25 cellular contexts compared by ENCODE assay signal in the genomic region with DNA sequence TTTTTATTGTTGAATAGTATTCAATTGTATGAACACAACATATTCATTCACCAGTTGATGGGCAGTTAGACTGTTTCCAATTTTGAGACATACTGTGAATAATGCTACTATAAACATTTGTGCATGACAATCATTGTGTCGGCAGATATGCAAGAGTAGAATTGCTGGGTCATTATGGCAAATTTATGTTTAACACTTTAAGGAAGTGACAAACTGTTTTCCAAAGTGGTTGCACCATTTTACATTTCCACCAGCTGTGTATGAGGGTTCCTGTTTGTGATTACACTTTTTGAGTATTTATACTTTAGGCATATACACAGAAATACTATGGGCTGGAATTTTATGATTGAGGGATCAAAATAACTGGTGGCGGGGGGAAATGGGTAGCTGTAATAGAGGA.
DNase-seq lines count a peak whose midpoint lies in the region; ATAC-seq and TF ChIP-seq lines count a peak whose summit lies in the region.
"Had no signal": no experiment of that assay in that cellular context is flagged by ENCODE, and none has a peak within 500 bp of the region (broad histone marks: within the 10 kb centered on the region; RNA-seq: fewer than 3 reads in every experiment).

No MANE protein-coding gene starts in this region.

- peaks cover 32% of the 10 kb centered on the region for H3K9me3 ChIP-seq in endodermal cell (ENCODE audit: control insufficient read depth, low read length)
- H3K9me3 ChIP-seq: neutrophil, sigmoid colon, upper lobe of left lung had no signal

- H3K4me3 ChIP-seq in NB4 (ENCODE audit: low read depth, low read length) (no peak overlapping the region), endodermal cell (ENCODE audit: low read length) (peak overlapping the region; percentile 8)
- H3K4me3 ChIP-seq: dorsolateral prefrontal cortex, sigmoid colon, upper lobe of left lung had no signal

- peaks cover 28% of the 10 kb centered on the region for H3K36me3 Mint-ChIP-seq in activated naive CD8-positive, alpha-beta T cell
- H3K36me3 Mint-ChIP-seq in activated naive CD8-positive, alpha-beta T cell treated with anti-CD3 and anti-CD28 coated beads, Interleukin-2, amount 50 U/mL, for 24 hours (ENCODE audit: low read depth), result peaks cover 31% of the 10 kb centered on the region
- peaks cover 35% of the 10 kb centered on the region for H3K36me3 Mint-ChIP-seq in endodermal cell (ENCODE audit: low read depth)
- H3K36me3 Mint-ChIP-seq in stimulated activated naive B cell treated with anti-CD40 and anti-IgM and Interleukin-4, amounts not matched to agents 10 μg/mL and 1 μg/mL and 100 μg/mL, for 72 hours, result peaks cover 35 to 46% of the 10 kb centered on the region in 2 donors

- TF ChIP-seq POLR2A in NB4 (IDR thresholded peaks at IDR 0.05; ENCODE audit: extremely low read depth, insufficient read length), result no peak

- ATAC-seq in activated naive CD8-positive, alpha-beta T cell treated with anti-CD3 and anti-CD28 coated beads, Interleukin-2, amount 50 U/mL, for 24 hours, result no peak
- no peak for ATAC-seq in stimulated activated naive B cell treated with anti-CD40 and anti-IgM and Interleukin-4, amounts not matched to agents 10 μg/mL and 1 μg/mL and 100 μg/mL, for 72 hours (replicated peaks)
- ATAC-seq in HG02678 (IDR thresholded peaks at IDR 0.05; ENCODE audit: unreplicated experiment), result no peak
- ATAC-seq: naive thymus-derived CD4-positive, alpha-beta T cell had no signal

- no peak for DNase-seq in activated naive CD8-positive, alpha-beta T cell treated with anti-CD3 and anti-CD28 coated beads, Interleukin-2, amount 50 U/mL, for 24 hours
- peak; percentile 12 for DNase-seq in NB4 (ENCODE audit: low read depth)
- DNase-seq in endodermal cell, result no peak
- DNase-seq in stimulated activated naive B cell treated with anti-CD40 and anti-IgM and Interleukin-4, amounts not matched to agents 10 μg/mL and 1 μg/mL and 100 μg/mL, for 72 hours, result no peak
- no peak for DNase-seq in NCI-H526 treated with DMSO at 0.1 percent for 48 hours (lab: John Stamatoyannopoulos, UW)
- no peak for DNase-seq in 8988T
- DNase-seq: activated B cell treated with CpG ODN at 0.5 μM for 24 hours; activated naive CD4-positive, alpha-beta T cell treated with anti-CD3 and anti-CD28 coated beads for 36 hours; AML-193; amygdala; CD4-positive, alpha-beta T cell; dorsolateral prefrontal cortex; Karpas-422; kidney; midbrain; naive thymus-derived CD4-positive, alpha-beta T cell; NCI-H1048; NCI-H446 treated with DMSO at 0.1 percent for 48 hours; sigmoid colon; stimulated activated naive CD4-positive, alpha-beta T cell; T-helper 1 cell; upper lobe of left lung had no signal

- no peak overlapping the region for H3K27ac ChIP-seq in endodermal cell (ENCODE audit: low read depth, low read length)
- H3K27ac ChIP-seq: neutrophil, sigmoid colon, upper lobe of left lung had no signal

- 84 to 100% methylated on average over 1 to 2 of the region's 2 CpGs for WGBS in endodermal cell (ENCODE audit: insufficient coverage in 1 of 2, insufficient read length in 1 of 2), 2 experiments

- H3K4me1 Mint-ChIP-seq in activated naive CD8-positive, alpha-beta T cell (ENCODE audit: low read depth), result peaks cover 19% of the 10 kb centered on the region
- peaks cover 31% of the 10 kb centered on the region for H3K4me1 Mint-ChIP-seq in activated naive CD8-positive, alpha-beta T cell treated with anti-CD3 and anti-CD28 coated beads, Interleukin-2, amount 50 U/mL, for 24 hours
- H3K4me1 Mint-ChIP-seq in endodermal cell, result peaks cover 12% of the 10 kb centered on the region
- H3K4me1 Mint-ChIP-seq in stimulated activated naive B cell treated with anti-CD40 and anti-IgM and Interleukin-4, amounts not matched to agents 10 μg/mL and 1 μg/mL and 100 μg/mL, for 72 hours, result peaks cover 16 to 31% of the 10 kb centered on the region in 2 donors

- TF ChIP-seq CTCF in NB4 (IDR thresholded peaks at IDR 0.05; ENCODE audit: low read depth, low read length) (no peak), endodermal cell (conservative IDR thresholded peaks at IDR 0.05) (no peak)

- no peak overlapping the region for H3K9ac ChIP-seq in endodermal cell (ENCODE audit: extremely low read depth, low read length, poor library complexity, severe bottlenecking)

- H3K4me3 Mint-ChIP-seq in activated naive CD8-positive, alpha-beta T cell, result no peak overlapping the region
- no peak overlapping the region for H3K4me3 Mint-ChIP-seq in activated naive CD8-positive, alpha-beta T cell treated with anti-CD3 and anti-CD28 coated beads, Interleukin-2, amount 50 U/mL, for 24 hours
- no peak overlapping the region for H3K4me3 Mint-ChIP-seq in endodermal cell
- H3K4me3 Mint-ChIP-seq in stimulated activated naive B cell treated with anti-CD40 and anti-IgM and Interleukin-4, amounts not matched to agents 10 μg/mL and 1 μg/mL and 100 μg/mL, for 72 hours, result no peak overlapping the region
- H3K4me3 Mint-ChIP-seq: activated B cell treated with CpG ODN at 0.5 μM for 24 hours; activated naive CD4-positive, alpha-beta T cell treated with anti-CD3 and anti-CD28 coated beads for 36 hours; CD4-positive, alpha-beta T cell; naive thymus-derived CD4-positive, alpha-beta T cell had no signal

- H3K27me3 Mint-ChIP-seq in activated naive CD8-positive, alpha-beta T cell, result no peaks in the 10 kb centered on the region
- H3K27me3 Mint-ChIP-seq in activated naive CD8-positive, alpha-beta T cell treated with anti-CD3 and anti-CD28 coated beads, Interleukin-2, amount 50 U/mL, for 24 hours, result no peaks in the 10 kb centered on the region
- H3K27me3 Mint-ChIP-seq in endodermal cell (ENCODE audit: insufficient read depth), result no peaks in the 10 kb centered on the region
- no peaks in the 10 kb centered on the region for H3K27me3 Mint-ChIP-seq in stimulated activated naive B cell treated with anti-CD40 and anti-IgM and Interleukin-4, amounts not matched to agents 10 μg/mL and 1 μg/mL and 100 μg/mL, for 72 hours
- H3K27me3 Mint-ChIP-seq: activated B cell treated with CpG ODN at 0.5 μM for 24 hours; CD4-positive, alpha-beta T cell; naive thymus-derived CD4-positive, alpha-beta T cell had no signal

- peaks cover 36% of the 10 kb centered on the region for H3K36me3 ChIP-seq in endodermal cell (ENCODE audit: control insufficient read depth, insufficient read depth, low read length)
- H3K36me3 ChIP-seq: neutrophil, sigmoid colon had no signal

- peak overlapping the region; percentile 10 for H3K27ac Mint-ChIP-seq in activated naive CD8-positive, alpha-beta T cell
- no peak overlapping the region for H3K27ac Mint-ChIP-seq in activated naive CD8-positive, alpha-beta T cell treated with anti-CD3 and anti-CD28 coated beads, Interleukin-2, amount 50 U/mL, for 24 hours
- no peak overlapping the region for H3K27ac Mint-ChIP-seq in endodermal cell
- peak overlapping the region; percentile 31 for H3K27ac Mint-ChIP-seq in stimulated activated naive B cell treated with anti-CD40 and anti-IgM and Interleukin-4, amounts not matched to agents 10 μg/mL and 1 μg/mL and 100 μg/mL, for 72 hours
- H3K27ac Mint-ChIP-seq: activated B cell treated with CpG ODN at 0.5 μM for 24 hours; activated naive CD4-positive, alpha-beta T cell treated with anti-CD3 and anti-CD28 coated beads for 36 hours; CD4-positive, alpha-beta T cell; naive thymus-derived CD4-positive, alpha-beta T cell had no signal

- peaks cover 9% of the 10 kb centered on the region for H3K9me3 Mint-ChIP-seq in activated naive CD8-positive, alpha-beta T cell (ENCODE audit: low read depth)
- peaks cover 7% of the 10 kb centered on the region for H3K9me3 Mint-ChIP-seq in activated naive CD8-positive, alpha-beta T cell treated with anti-CD3 and anti-CD28 coated beads, Interleukin-2, amount 50 U/mL, for 24 hours
- H3K9me3 Mint-ChIP-seq in endodermal cell, result peaks cover 28% of the 10 kb centered on the region
- peaks cover 11 to 21% of the 10 kb centered on the region in 2 donors for H3K9me3 Mint-ChIP-seq in stimulated activated naive B cell treated with anti-CD40 and anti-IgM and Interleukin-4, amounts not matched to agents 10 μg/mL and 1 μg/mL and 100 μg/mL, for 72 hours

- no peaks in the 10 kb centered on the region for H3K27me3 ChIP-seq in endodermal cell (ENCODE audit: control insufficient read depth, insufficient read depth, low read length, poor library complexity, severe bottlenecking)
- H3K27me3 ChIP-seq: dorsolateral prefrontal cortex, neutrophil, sigmoid colon, upper lobe of left lung had no signal

- peaks cover 6% of the 10 kb centered on the region for H3K4me1 ChIP-seq in endodermal cell (ENCODE audit: control insufficient read depth, insufficient read depth, low read length)

Comparison
In these comparisons a context has a peak if more than half of its experiments do, and no peak if none do; other contexts are left out.
1. H3K27ac Mint-ChIP-seq: peak in activated naive CD8-positive, alpha-beta T cell (single experiment) and stimulated activated naive B cell treated with anti-CD40 and anti-IgM and Interleukin-4, amounts not matched to agents 10 μg/mL and 1 μg/mL and 100 μg/mL, for 72 hours (single experiment); none in activated naive CD8-positive, alpha-beta T cell treated with anti-CD3 and anti-CD28 coated beads, Interleukin-2, amount 50 U/mL, for 24 hours (single experiment) and endodermal cell (single experiment).